1 cellular context compared by ENCODE assay signal in the genomic region with DNA sequence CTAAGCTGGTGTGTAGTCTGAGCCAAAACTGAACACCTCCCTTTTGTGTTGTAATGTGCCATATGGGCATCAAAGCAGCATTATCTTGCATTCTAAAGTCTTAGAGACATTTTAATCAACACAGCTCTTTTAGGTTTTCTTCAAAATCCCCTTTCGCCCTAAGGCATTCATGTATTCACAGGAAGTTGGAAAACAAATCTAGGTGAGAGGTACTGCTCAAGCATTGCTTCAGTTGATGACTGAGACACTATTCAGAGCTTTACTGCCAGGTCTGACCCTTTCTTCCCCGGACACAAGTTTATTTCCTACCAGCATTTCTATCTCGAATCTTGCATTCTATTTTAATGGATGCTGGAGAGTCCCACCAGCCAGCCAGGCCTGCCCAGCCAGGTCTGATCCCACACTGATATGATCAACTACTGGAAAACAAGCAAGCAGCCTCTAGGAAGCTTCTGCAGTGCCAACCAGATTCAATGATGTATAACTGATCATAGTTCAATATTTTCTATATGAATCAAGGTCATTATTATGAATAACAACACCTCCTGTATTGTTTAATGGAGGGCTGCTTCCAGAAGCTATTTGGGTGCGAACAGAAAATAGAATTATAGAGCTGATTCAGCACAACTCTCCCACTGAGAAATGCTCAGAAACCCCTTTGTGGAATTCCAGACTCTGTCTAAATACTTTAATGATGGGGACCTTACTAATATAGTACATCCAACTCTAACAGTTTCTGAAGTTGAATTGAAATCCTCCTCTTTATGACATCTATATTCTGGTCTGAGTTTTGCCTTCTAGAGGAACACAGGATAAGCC.
A peak's percentile ranks its signal among the peaks of the same experiment; 100 is the strongest.
TF ChIP-seq lines count a peak whose summit lies in the region.

No MANE protein-coding gene starts in this region.

TF ChIP-seq in HepG2, 621 proteins besides CTCF, POLR2A, EP300 and RAD21:
- TF ChIP-seq MAFK (conservative IDR thresholded peaks at IDR 0.05 in 1 of 2, IDR thresholded peaks at IDR 0.05 in 1 of 2; ENCODE audit: low read length in 2 of 2) (peak; percentile 10 to 68; a peak in 2 of 4 replicates), ZNF280B (CRISPR knock-in tag; IDR thresholded peaks at IDR 0.05; ENCODE audit: borderline replicate concordance) (no peak), MAFF (IDR thresholded peaks at IDR 0.05; ENCODE audit: low read depth, low read length) (peak; percentile 33; the same call in 1 of the 2 replicates)
- TF ChIP-seq, protein P1, sequence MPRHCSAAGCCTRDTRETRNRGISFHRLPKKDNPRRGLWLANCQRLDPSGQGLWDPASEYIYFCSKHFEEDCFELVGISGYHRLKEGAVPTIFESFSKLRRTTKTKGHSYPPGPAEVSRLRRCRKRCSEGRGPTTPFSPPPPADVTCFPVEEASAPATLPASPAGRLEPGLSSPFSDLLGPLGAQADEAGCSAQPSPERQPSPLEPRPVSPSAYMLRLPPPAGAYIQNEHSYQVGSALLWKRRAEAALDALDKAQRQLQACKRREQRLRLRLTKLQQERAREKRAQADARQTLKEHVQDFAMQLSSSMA (CRISPR knock-in tag; IDR thresholded peaks at IDR 0.05) = no peak
